In genomic region chr14:24941719-24942118, GRCh38 we compare ENCODE assay signal across 11 cellular contexts.
DNase-seq lines count a peak whose midpoint lies in the region; ATAC-seq and TF ChIP-seq lines count a peak whose summit lies in the region.
"Had no signal": no experiment of that assay in that cellular context is flagged by ENCODE, and none has a peak within 500 bp of the region (broad histone marks: within the 10 kb centered on the region; RNA-seq: fewer than 3 reads in every experiment).

No MANE protein-coding gene starts in this region.

- H3K9me3 ChIP-seq in mucosa of descending colon (no peaks in the 10 kb centered on the region), adrenal gland (replicated peaks in 1 of 3) (no peaks in the 10 kb centered on the region)

- ATAC-seq in GM19043 (IDR thresholded peaks at IDR 0.05; ENCODE audit: low read depth, unreplicated experiment) (peak; percentile 59), HG03045 (IDR thresholded peaks at IDR 0.05; ENCODE audit: unreplicated experiment) (peak; percentile 57), mucosa of descending colon (peak; percentile 65)
- ATAC-seq: natural killer cell treated with Interleukin-12 subunit alpha and Interleukin-12 subunit beta and Interleukin-15 and Interleukin-18, amount 100 ng/mL, for 72 hours had no signal

- no peak overlapping the region for H3K4me3 Mint-ChIP-seq in activated T-helper 2 cell treated with anti-CD3 and anti-CD28 coated beads, Interferon-gamma antibody, Interleukin-2, Interleukin-4, amounts not matched to agents 10 μg/mL and 5 μg/mL and 100 μg/mL, durations not matched to agents 14 hours and 24 hours and 36 hours (ENCODE audit: low read depth)
- H3K4me3 Mint-ChIP-seq: natural killer cell treated with Interleukin-12 subunit alpha and Interleukin-12 subunit beta and Interleukin-15 and Interleukin-18, amount 100 ng/mL, for 72 hours had no signal

- intact Hi-C loops in mucosa of descending colon (cut with DNase I, micrococcal nuclease) (no loop called here), adrenal gland (cut with DNase I) (no loop called here)
- intact Hi-C loops in activated T-helper 2 cell treated with anti-CD3 and anti-CD28 coated beads, Interferon-gamma antibody, Interleukin-2, Interleukin-4, amounts not matched to agents 10 μg/mL and 5 μg/mL and 100 μg/mL, durations not matched to agents 14 hours and 24 hours and 36 hours (cut with micrococcal nuclease), result no loop called here

- H3K36me3 ChIP-seq in mucosa of descending colon (ENCODE audit: low read depth), result no peaks in the 10 kb centered on the region
- no peaks in the 10 kb centered on the region for H3K36me3 ChIP-seq in adrenal gland (replicated peaks in 1 of 2)

- no peaks in the 10 kb centered on the region for H3K27me3 ChIP-seq in adrenal gland

- no peaks in the 10 kb centered on the region for H3K27me3 Mint-ChIP-seq in activated T-helper 2 cell treated with anti-CD3 and anti-CD28 coated beads, Interferon-gamma antibody, Interleukin-2, Interleukin-4, amounts not matched to agents 10 μg/mL and 5 μg/mL and 100 μg/mL, durations not matched to agents 14 hours and 24 hours and 36 hours (ENCODE audit: low read depth)

- DNase-seq in NCI-H2171 (lab: John Stamatoyannopoulos, UW) (peak; percentile 56), mucosa of descending colon (peak; percentile 56 to 72 (median 63)), adrenal gland (no peak), T-helper 1 cell (no peak), OCI-M2 (lab: John Stamatoyannopoulos, UW; ENCODE audit: unreplicated experiment) (no peak)
- DNase-seq in activated T-helper 2 cell treated with anti-CD3 and anti-CD28 coated beads, Interferon-gamma antibody, Interleukin-2, Interleukin-4, amounts not matched to agents 10 μg/mL and 5 μg/mL and 100 μg/mL, durations not matched to agents 14 hours and 24 hours and 36 hours (ENCODE audit: low spot score), result no peak
- DNase-seq: hippocampal formation had no signal

- H3K9me3 Mint-ChIP-seq in activated T-helper 2 cell treated with anti-CD3 and anti-CD28 coated beads, Interferon-gamma antibody, Interleukin-2, Interleukin-4, amounts not matched to agents 10 μg/mL and 5 μg/mL and 100 μg/mL, durations not matched to agents 14 hours and 24 hours and 36 hours, result no peaks in the 10 kb centered on the region
- H3K9me3 Mint-ChIP-seq: natural killer cell treated with Interleukin-12 subunit alpha and Interleukin-12 subunit beta and Interleukin-15 and Interleukin-18, amount 100 ng/mL, for 72 hours had no signal

- H3K36me3 Mint-ChIP-seq in activated T-helper 2 cell treated with anti-CD3 and anti-CD28 coated beads, Interferon-gamma antibody, Interleukin-2, Interleukin-4, amounts not matched to agents 10 μg/mL and 5 μg/mL and 100 μg/mL, durations not matched to agents 14 hours and 24 hours and 36 hours (ENCODE audit: low read depth), result no peaks in the 10 kb centered on the region
- H3K36me3 Mint-ChIP-seq: natural killer cell treated with Interleukin-12 subunit alpha and Interleukin-12 subunit beta and Interleukin-15 and Interleukin-18, amount 100 ng/mL, for 72 hours had no signal

- no peak for TF ChIP-seq CTCF in mucosa of descending colon (IDR thresholded peaks at IDR 0.05)
- TF ChIP-seq CTCF in adrenal gland (IDR thresholded peaks at IDR 0.05), result no peak

- H3K4me1 ChIP-seq in mucosa of descending colon (ENCODE audit: low read depth) (no peaks in the 10 kb centered on the region), adrenal gland (replicated peaks in 1 of 2) (no peaks in the 10 kb centered on the region)

- TF ChIP-seq POLR2A in adrenal gland (IDR thresholded peaks at IDR 0.05), result no peak

- H3K27ac Mint-ChIP-seq in activated T-helper 2 cell treated with anti-CD3 and anti-CD28 coated beads, Interferon-gamma antibody, Interleukin-2, Interleukin-4, amounts not matched to agents 10 μg/mL and 5 μg/mL and 100 μg/mL, durations not matched to agents 14 hours and 24 hours and 36 hours, result no peak overlapping the region
- H3K27ac Mint-ChIP-seq: natural killer cell treated with Interleukin-12 subunit alpha and Interleukin-12 subunit beta and Interleukin-15 and Interleukin-18, amount 100 ng/mL, for 72 hours had no signal

- WGBS in adrenal gland, 4 donors, result 92 to 97% (median 93%) methylated on average over 1 of the region's 1 CpG

- H3K4me3 ChIP-seq in mucosa of descending colon (no peak overlapping the region), adrenal gland (no peak overlapping the region)

- H3K4me1 Mint-ChIP-seq in activated T-helper 2 cell treated with anti-CD3 and anti-CD28 coated beads, Interferon-gamma antibody, Interleukin-2, Interleukin-4, amounts not matched to agents 10 μg/mL and 5 μg/mL and 100 μg/mL, durations not matched to agents 14 hours and 24 hours and 36 hours (ENCODE audit: low read depth), result no peaks in the 10 kb centered on the region

- no peak overlapping the region for H3K27ac ChIP-seq in adrenal gland
- H3K27ac ChIP-seq: HL-60 had no signal

Comparison
In these comparisons a context has a peak if more than half of its experiments do, and no peak if none do; other contexts are left out.
1. DNase-seq: peak in NCI-H2171 (single experiment) and mucosa of descending colon (3 of 3); none in activated T-helper 2 cell treated with anti-CD3 and anti-CD28 coated beads, Interferon-gamma antibody, Interleukin-2, Interleukin-4, amounts not matched to agents 10 μg/mL and 5 μg/mL and 100 μg/mL, durations not matched to agents 14 hours and 24 hours and 36 hours (single experiment), adrenal gland (0 of 7), T-helper 1 cell (0 of 5) and OCI-M2 (single experiment).
2. Peak in every context shown above with its lines, with median percentiles within 50 percentile points of each other: ATAC-seq.